In genomic region chr11:115503886-115504278, GRCh38 we compare ENCODE assay signal across 8 cellular contexts. TPM values are rescaled to one million over a fixed set of nuclear protein-coding genes. Genes with fewer than 3 reads are reported as not detected.
DNase-seq lines count a peak whose midpoint lies in the region; ATAC-seq and TF ChIP-seq lines count a peak whose summit lies in the region.

No MANE protein-coding gene starts in this region.

- no peak for ATAC-seq in GM18909 (IDR thresholded peaks at IDR 0.05; ENCODE audit: poor library complexity, unreplicated experiment)

- no peaks in the 10 kb centered on the region; the same call in 1 of the 2 replicates for H3K27me3 ChIP-seq in Caco-2 (replicated peaks; ENCODE audit: control insufficient read depth, insufficient read depth, low read length)
- peaks cover 70% of the 10 kb centered on the region for H3K27me3 ChIP-seq in HUES64 (ENCODE audit: insufficient read depth, low read length)
- peaks cover 0 to 22% of the 10 kb centered on the region in 2 donors for H3K27me3 ChIP-seq in muscle layer of colon (ENCODE audit: control insufficient read depth in 1 of 2, insufficient read depth in 2 of 2, low read length in 2 of 2)

- H3K27ac ChIP-seq in HUES64 (ENCODE audit: low read depth, low read length) (peak overlapping the region; percentile 43; the same call in 1 of the 2 replicates), coronary artery (peak overlapping the region; percentile 39 to 82), muscle layer of colon (ENCODE audit: low read depth, low read length) (peak overlapping the region; percentile 79)

- H3K4me1 Mint-ChIP-seq in Caco-2 (ENCODE audit: low read depth, unreplicated experiment): peaks cover under 1% of the 10 kb centered on the region

- peaks cover 18% of the 10 kb centered on the region for H3K36me3 Mint-ChIP-seq in Caco-2 (ENCODE audit: insufficient read depth, unreplicated experiment)

- no peaks in the 10 kb centered on the region for H3K9me3 Mint-ChIP-seq in Caco-2 (ENCODE audit: unreplicated experiment)

- peak overlapping the region; percentile 90 for H3K27ac Mint-ChIP-seq in Caco-2 (ENCODE audit: unreplicated experiment)

- no peaks in the 10 kb centered on the region for H3K36me3 ChIP-seq in Caco-2 (ENCODE audit: control insufficient read depth, insufficient read depth, low read length)
- H3K36me3 ChIP-seq in HUES64 (ENCODE audit: insufficient read depth, low read length): no peaks in the 10 kb centered on the region
- no peaks in the 10 kb centered on the region for H3K36me3 ChIP-seq in muscle layer of colon (ENCODE audit: insufficient read depth, low read length)

- POLR2A ChIA-PET in Caco-2 (lab: Charles Lee): interaction anchor here (0.7 to 1.3 kb wide), 11 partner anchors 10 to 169 kb away, joined by 3 to 15 read pairs (median 4); no protein-coding TSS in a partner anchor

- peak overlapping the region; percentile 76 for H3K4me3 ChIP-seq in Caco-2 (ENCODE audit: low read depth, low read length)
- peak overlapping the region; percentile 96 for H3K4me3 ChIP-seq in HUES64 (ENCODE audit: low read length)
- H3K4me3 ChIP-seq in coronary artery: peak overlapping the region; percentile 79
- H3K4me3 ChIP-seq in muscle layer of colon (ENCODE audit: low read depth in 1 of 2, low read length in 2 of 2): peak overlapping the region; percentile 81 to 83

- WGBS in HUES64: 0% methylated on average over 7 of the region's 15 CpGs

- intact Hi-C loops in Caco-2 (cut with micrococcal nuclease; ENCODE audit: unreplicated experiment): loop anchor here (1.0 to 10.0 kb wide), 13 partner anchors 15 to 771 kb away; no protein-coding TSS in a partner anchor

- peak overlapping the region; percentile 63 for H3K9ac ChIP-seq in HUES64 (ENCODE audit: low read depth, low read length)
- no peak overlapping the region for H3K9ac ChIP-seq in muscle layer of colon (ENCODE audit: low read length)

- TF ChIP-seq CTCF in Caco-2 (IDR thresholded peaks at IDR 0.05; ENCODE audit: insufficient read depth in 1 of 2, low read depth in 1 of 2, low read length in 1 of 2, severe bottlenecking in 1 of 2, unreplicated experiment in 1 of 2): no peak
- no peak for TF ChIP-seq CTCF in coronary artery (IDR thresholded peaks at IDR 0.05)

- H3K4me1 ChIP-seq in Caco-2: peaks cover 31% of the 10 kb centered on the region
- peaks cover 23% of the 10 kb centered on the region for H3K4me1 ChIP-seq in HUES64 (ENCODE audit: insufficient read depth, low read length)
- H3K4me1 ChIP-seq in muscle layer of colon (ENCODE audit: insufficient read depth, low read length): peaks cover 9% of the 10 kb centered on the region

- CTCF ChIA-PET in Caco-2 (lab: Charles Lee): interaction anchor here (0.7 to 2.6 kb wide), 24 partner anchors 10 to 720 kb away, joined by 3 to 26 read pairs (median 4); no protein-coding TSS in a partner anchor

- DNase-seq in Caco-2 (no peak), coronary artery (ENCODE audit: low spot score) (no peak), SIG-M5 (lab: John Stamatoyannopoulos, UW) (no peak), C1 segment of cervical spinal cord (lab: John Stamatoyannopoulos, UW) (no peak)
- no peak for DNase-seq in activated CD8-positive, alpha-beta memory T cell treated with anti-CD3 and anti-CD28 coated beads, Interleukin-2, amount 50 U/mL, for 4 hours

- H3K4me3 Mint-ChIP-seq in Caco-2 (ENCODE audit: unreplicated experiment): no peak overlapping the region

- H3K27me3 Mint-ChIP-seq in Caco-2 (ENCODE audit: insufficient read depth, unreplicated experiment): no peaks in the 10 kb centered on the region

- BruUV-seq in Caco-2 (replicated peaks; lab: Mats Ljungman, UMichigan): no TSS peak

- no peaks in the 10 kb centered on the region for H3K9me3 ChIP-seq in Caco-2
- H3K9me3 ChIP-seq in HUES64 (ENCODE audit: insufficient read depth, low read depth, low read length): no peaks in the 10 kb centered on the region
- H3K9me3 ChIP-seq in muscle layer of colon (ENCODE audit: low read length): no peaks in the 10 kb centered on the region

RNA-seq across cellular contexts. Expression of gene CADM1, which starts 0.3 kb away (rescaled TPM):
- total RNA-seq in Caco-2 (2022): 440 and 534 TPM in 2 replicates
- polyA plus RNA-seq in HUES64 (2013, experiment 1 of 2): 25.3 TPM
- 34.6 TPM for polyA plus RNA-seq in HUES64 (2013, experiment 2 of 2)
